ENCODE assay signal across 8 cellular contexts in the genomic region with DNA sequence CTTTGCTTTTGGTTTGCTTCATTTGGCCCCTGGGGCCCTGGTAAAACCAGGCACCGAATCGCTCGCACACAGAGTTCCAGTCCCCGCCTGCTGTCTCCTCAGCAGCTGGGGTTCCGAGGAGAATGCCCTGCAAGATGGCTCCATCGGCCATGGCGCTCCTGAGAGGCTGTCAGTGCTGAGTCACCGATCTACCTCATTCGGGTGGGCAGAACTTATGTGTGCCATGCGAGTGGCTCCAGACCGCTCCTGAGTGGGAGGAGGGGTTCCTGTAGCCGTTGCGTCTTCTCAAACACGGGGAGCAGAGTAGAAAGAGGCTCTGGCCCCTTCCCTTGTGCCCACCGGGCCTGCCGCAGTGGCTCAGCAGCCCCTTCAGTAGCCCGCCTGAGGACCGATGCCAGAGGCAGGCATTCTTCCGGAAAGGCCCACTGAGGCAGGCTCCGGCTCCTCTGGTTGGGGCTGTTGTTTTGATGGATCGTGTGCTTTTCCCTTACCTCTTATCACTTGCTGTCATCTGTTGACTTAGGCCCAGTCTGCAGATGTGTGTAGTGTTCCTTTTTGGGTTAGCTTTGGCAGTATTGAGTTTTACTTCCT. TPM values are rescaled to one million over a fixed set of nuclear protein-coding genes. Genes with fewer than 3 reads are reported as not detected.
A peak's percentile ranks its signal among the peaks of the same experiment; 100 is the strongest.
DNase-seq lines count a peak whose midpoint lies in the region; ATAC-seq and TF ChIP-seq lines count a peak whose summit lies in the region.

No MANE protein-coding gene starts in this region.

- H3K36me3 ChIP-seq in BE2C: peaks cover 47% of the 10 kb centered on the region
- peaks cover 0 to 23% (median 0%) of the 10 kb centered on the region in 4 donors for H3K36me3 ChIP-seq in right lobe of liver

- 0% methylated on average over 7 of the region's 21 CpGs for WGBS in right lobe of liver (ENCODE audit: insufficient coverage, low coverage, low lambda C conversion rate, missing lambda C conversion rate)

- no peaks in the 10 kb centered on the region for H3K9me3 Mint-ChIP-seq in central memory CD8-positive, alpha-beta T cell

- ATAC-seq in GM19397 (IDR thresholded peaks at IDR 0.05; ENCODE audit: unreplicated experiment): peak; percentile 15
- ATAC-seq in central memory CD8-positive, alpha-beta T cell (replicated peaks; ENCODE audit: extremely low read depth, poor library complexity, severe bottlenecking): peak; percentile 80
- ATAC-seq in right lobe of liver: peak; percentile 16 to 47 (median 39)
- no peak for ATAC-seq in HG02970 (IDR thresholded peaks at IDR 0.05; ENCODE audit: low FRiP score, unreplicated experiment)

- no peaks in the 10 kb centered on the region for H3K27me3 Mint-ChIP-seq in central memory CD8-positive, alpha-beta T cell

- TF ChIP-seq CTCF in BE2C (IDR thresholded peaks at IDR 0.05; ENCODE audit: low read depth, low read length) (no peak), right lobe of liver (IDR thresholded peaks at IDR 0.05) (no peak)

- peaks cover 28% of the 10 kb centered on the region for H3K4me1 Mint-ChIP-seq in central memory CD8-positive, alpha-beta T cell

- peaks cover 6% of the 10 kb centered on the region for H3K4me1 ChIP-seq in BE2C
- peaks cover 0 to 16% (median 8%) of the 10 kb centered on the region in 4 donors for H3K4me1 ChIP-seq in right lobe of liver

- peak overlapping the region; percentile 98 for H3K4me3 ChIP-seq in BE2C (ENCODE audit: low read depth, low read length)
- peak overlapping the region; percentile 94 to 98 (median 97) for H3K4me3 ChIP-seq in right lobe of liver

- H3K9me3 ChIP-seq in BE2C (no peaks in the 10 kb centered on the region), right lobe of liver (no peaks in the 10 kb centered on the region)

- TF ChIP-seq POLR2A in right lobe of liver (IDR thresholded peaks at IDR 0.05): no peak

- H3K4me3 Mint-ChIP-seq in central memory CD8-positive, alpha-beta T cell: peak overlapping the region; percentile 100

- peak overlapping the region; percentile 51 to 80 (median 61) for H3K27ac ChIP-seq in right lobe of liver

- intact Hi-C loops in right lobe of liver (cut with DNase I): no loop called here

- DNase-seq in BE2C (peak; percentile 65), Kasumi-1 (lab: John Stamatoyannopoulos, UW) (peak; percentile 31 to 40), right lobe of liver (no peak)
- DNase-seq in activated CD4-positive, CD25-positive, alpha-beta regulatory T cell (lab: John Stamatoyannopoulos, UW): peak; percentile 31 to 53 (median 38)
- DNase-seq in central memory CD8-positive, alpha-beta T cell (ENCODE audit: low spot score in 2 of 2): peak in 1 of 2 donors; percentile 47
- peak in 2 of 3 donors; percentile 60 to 75 for DNase-seq in stimulated activated CD4-positive, alpha-beta T cell treated with anti-CD3 and anti-CD28 coated beads, TNF-alpha, amount 100 ng/mL, for 48 hours (ENCODE audit: low read depth in 3 of 3)

- peak overlapping the region; percentile 98 for H3K27ac Mint-ChIP-seq in central memory CD8-positive, alpha-beta T cell (ENCODE audit: low read depth)

- peaks cover 20% of the 10 kb centered on the region for H3K36me3 Mint-ChIP-seq in central memory CD8-positive, alpha-beta T cell (ENCODE audit: insufficient read depth)

- H3K27me3 ChIP-seq in BE2C (no peaks in the 10 kb centered on the region), right lobe of liver (no peaks in the 10 kb centered on the region)

RNA-seq across cellular contexts. Expression of gene CHPF2, which starts 0.9 kb away (rescaled TPM):
- polyA plus RNA-seq in BE2C (2012; ENCODE audit: insufficient read depth, insufficient read length, low read depth): 37.1 TPM
- total RNA-seq in right lobe of liver: 10 to 100 TPM; 11.9 to 20.7 (median 17.7) TPM

RNA-seq across cellular contexts. Expression of gene ABCF2, which starts 6.2 kb away (rescaled TPM):
- polyA plus RNA-seq in BE2C (2012; ENCODE audit: insufficient read depth, insufficient read length, low read depth): 64.7 TPM
- 10 to 100 TPM in 4 of 6 experiments, 1 to 10 TPM in 2; 7.3 to 22.3 (median 11.4) TPM for total RNA-seq in right lobe of liver

RNA-seq across cellular contexts. Expression of gene SMARCD3, which starts 15.3 kb away (rescaled TPM):
- polyA plus RNA-seq in BE2C (2012; ENCODE audit: insufficient read depth, insufficient read length, low read depth): 30.0 TPM
- 1 to 10 TPM; 2.4 to 7.3 (median 2.7) TPM for total RNA-seq in right lobe of liver

RNA-seq across cellular contexts. Expression of gene H2BK1, which starts 22.9 kb away (rescaled TPM):
- polyA plus RNA-seq in BE2C (2012; ENCODE audit: insufficient read depth, insufficient read length, low read depth): not detected
- total RNA-seq in right lobe of liver: not detected

RNA-seq across cellular contexts. Expression of gene ASB10, which starts 46.2 kb away (rescaled TPM):
- polyA plus RNA-seq in BE2C (2012; ENCODE audit: insufficient read depth, insufficient read length, low read depth): not detected
- not detected for total RNA-seq in right lobe of liver

Comparison
In these comparisons a context has a peak if more than half of its experiments do, and no peak if none do; other contexts are left out.
1. DNase-seq: peak in BE2C (single experiment), Kasumi-1 (2 of 2), activated CD4-positive, CD25-positive, alpha-beta regulatory T cell (4 of 4) and stimulated activated CD4-positive, alpha-beta T cell treated with anti-CD3 and anti-CD28 coated beads, TNF-alpha, amount 100 ng/mL, for 48 hours (2 of 3); none in right lobe of liver (0 of 3).